Comparison of ENCODE assay signal across 10 cellular contexts in the genomic region with DNA sequence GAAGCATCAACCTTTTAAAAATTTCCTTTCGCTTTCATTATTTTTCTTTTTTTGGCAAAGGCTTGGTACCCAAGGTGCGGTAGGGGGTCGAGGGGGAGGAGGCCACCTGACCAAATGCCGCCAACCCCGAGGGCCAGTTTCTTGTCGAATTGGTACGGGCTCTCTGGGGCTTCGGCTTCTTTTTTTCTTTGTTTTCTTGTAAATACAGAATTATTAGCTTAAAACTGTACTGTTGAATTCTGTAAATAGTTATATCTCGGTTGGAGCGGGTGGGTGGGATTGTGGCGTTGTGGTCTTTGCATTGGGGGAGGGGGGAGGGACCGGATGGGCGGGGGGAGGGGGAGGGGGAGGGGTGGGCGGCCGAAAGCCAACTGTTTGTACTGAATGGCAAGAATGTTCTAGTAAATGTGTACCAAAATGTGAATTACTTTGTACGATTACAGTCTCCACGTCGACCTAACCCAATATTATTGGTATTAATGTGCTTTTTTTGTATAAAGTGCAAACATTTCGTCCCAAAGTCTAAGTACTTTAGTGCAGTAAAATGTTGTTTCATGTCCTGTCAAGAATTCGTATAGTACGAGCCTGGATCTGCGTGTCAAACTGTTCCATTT. TPM values are rescaled to one million over a fixed set of nuclear protein-coding genes. Genes with fewer than 3 reads are reported as not detected.
DNase-seq lines count a peak whose midpoint lies in the region; ATAC-seq and TF ChIP-seq lines count a peak whose summit lies in the region.
"Had no signal": no experiment of that assay in that cellular context is flagged by ENCODE, and none has a peak within 500 bp of the region (broad histone marks: within the 10 kb centered on the region; RNA-seq: fewer than 3 reads in every experiment).

No MANE protein-coding gene starts in this region.

- peak overlapping the region; percentile 65 for H3K4me3 Mint-ChIP-seq in activated CD4-positive, alpha-beta T cell treated with anti-CD3 and anti-CD28 coated beads, Interleukin-2, amount 10 ng/mL, durations not matched to agents 24 days and 14 days
- peak overlapping the region; percentile 65 for H3K4me3 Mint-ChIP-seq in activated T-helper 17 cell treated with anti-CD3 and anti-CD28 coated beads, Interleukin-2, amount 50 U/mL, for 72 hours

- TF ChIP-seq POLR2A in spleen (IDR thresholded peaks at IDR 0.05), result no peak

- no peak for DNase-seq in activated CD4-positive, alpha-beta T cell treated with anti-CD3 and anti-CD28 coated beads, Interleukin-2, amount 10 ng/mL, durations not matched to agents 24 days and 14 days
- DNase-seq in activated CD4-positive, alpha-beta T cell treated with anti-CD3 and anti-CD28 coated beads, Interleukin-2, amount 50 U/mL, for 48 hours, result no peak
- DNase-seq in foreskin fibroblast (no peak), spleen (no peak), PC-9 (no peak), DMS 273 treated with DMSO at 0.1 percent for 48 hours (lab: John Stamatoyannopoulos, UW) (no peak)
- DNase-seq in activated CD8-positive, alpha-beta memory T cell treated with anti-CD3 and anti-CD28 coated beads, Interleukin-2, amount 50 U/mL, for 4 hours, result no peak
- DNase-seq: caudate nucleus had no signal

- H3K4me1 Mint-ChIP-seq in activated CD4-positive, alpha-beta T cell treated with anti-CD3 and anti-CD28 coated beads, Interleukin-2, amount 10 ng/mL, durations not matched to agents 24 days and 14 days, result peaks cover 13% of the 10 kb centered on the region
- H3K4me1 Mint-ChIP-seq in activated T-helper 17 cell treated with anti-CD3 and anti-CD28 coated beads, Interleukin-2, amount 50 U/mL, for 72 hours, result no peaks in the 10 kb centered on the region

- H3K36me3 ChIP-seq in spleen, result no peaks in the 10 kb centered on the region
- H3K36me3 ChIP-seq in PC-9 (ENCODE audit: low read depth), result no peaks in the 10 kb centered on the region

- no peak overlapping the region for H3K4me2 ChIP-seq in PC-9

- peaks cover 19% of the 10 kb centered on the region for H3K9me3 Mint-ChIP-seq in activated CD4-positive, alpha-beta T cell treated with anti-CD3 and anti-CD28 coated beads, Interleukin-2, amount 10 ng/mL, durations not matched to agents 24 days and 14 days
- H3K9me3 Mint-ChIP-seq in activated T-helper 17 cell treated with anti-CD3 and anti-CD28 coated beads, Interleukin-2, amount 50 U/mL, for 72 hours, result peaks cover 12% of the 10 kb centered on the region

- no peaks in the 10 kb centered on the region for H3F3A ChIP-seq in PC-9 (ENCODE audit: insufficient read depth, low read depth)

- H2AFZ ChIP-seq in PC-9, result no peak overlapping the region

- no peaks in the 10 kb centered on the region for H4K20me1 ChIP-seq in PC-9 (ENCODE audit: insufficient read depth)

- peak overlapping the region; percentile 79 for H3K27ac Mint-ChIP-seq in activated CD4-positive, alpha-beta T cell treated with anti-CD3 and anti-CD28 coated beads, Interleukin-2, amount 10 ng/mL, durations not matched to agents 24 days and 14 days
- H3K27ac Mint-ChIP-seq in activated T-helper 17 cell treated with anti-CD3 and anti-CD28 coated beads, Interleukin-2, amount 50 U/mL, for 72 hours, result no peak overlapping the region

- no TSS peak for BruUV-seq in PC-9 (replicated peaks; lab: Mats Ljungman, UMichigan)

- ATAC-seq in activated T-helper 17 cell treated with anti-CD3 and anti-CD28 coated beads, Interleukin-2, amount 50 U/mL, for 72 hours (replicated peaks), result no peak
- ATAC-seq: activated CD4-positive, CD25-positive, alpha-beta regulatory T cell treated with anti-CD3 and anti-CD28 coated beads, Interleukin-2, amount 50 U/mL, for 24 hours had no signal

- peaks cover 16% of the 10 kb centered on the region for H3K36me3 Mint-ChIP-seq in activated CD4-positive, alpha-beta T cell treated with anti-CD3 and anti-CD28 coated beads, Interleukin-2, amount 10 ng/mL, durations not matched to agents 24 days and 14 days (ENCODE audit: low read depth)
- H3K36me3 Mint-ChIP-seq in activated T-helper 17 cell treated with anti-CD3 and anti-CD28 coated beads, Interleukin-2, amount 50 U/mL, for 72 hours (ENCODE audit: low read depth), result peaks cover 24% of the 10 kb centered on the region

- H3K9me3 ChIP-seq in spleen (peaks cover 0 to 26% (median 0%) of the 10 kb centered on the region in 8 donors), PC-9 (ENCODE audit: insufficient read depth, low read depth) (no peaks in the 10 kb centered on the region)

- POLR2A ChIA-PET in PC-9 (lab: Charles Lee; ENCODE audit: unreplicated experiment), result no interaction called here

- no peaks in the 10 kb centered on the region for H3K9me2 ChIP-seq in PC-9 (ENCODE audit: insufficient read depth)

- H3K27ac ChIP-seq in spleen (no peak overlapping the region), PC-9 (no peak overlapping the region)

- WGBS in spleen, 5 donors, result 6 to 8% (median 7%) methylated on average over 21 to 22 of the region's 22 CpGs

- H3K27me3 ChIP-seq in spleen (replicated peaks in 1 of 7), result peaks cover 22 to 100% (median 96%) of the 10 kb centered on the region in 7 donors
- H3K27me3 ChIP-seq in PC-9 (ENCODE audit: insufficient read depth, low read depth), result no peaks in the 10 kb centered on the region

- intact Hi-C loops in activated CD4-positive, alpha-beta T cell treated with anti-CD3 and anti-CD28 coated beads, Interleukin-2, amount 10 ng/mL, durations not matched to agents 24 days and 14 days (cut with micrococcal nuclease), result loop anchor here (1.0 to 2.0 kb wide), 3 partner anchors 7 to 53 kb away; no protein-coding TSS in a partner anchor
- intact Hi-C loops in spleen (cut with DNase I; ENCODE audit: low total_unique reads) (no loop called here), PC-9 (cut with micrococcal nuclease; ENCODE audit: unreplicated experiment) (no loop called here)

- CTCF ChIA-PET in PC-9 (lab: Charles Lee), result no interaction called here

- no peak for TF ChIP-seq CTCF in foreskin fibroblast (IDR thresholded peaks at IDR 0.05; ENCODE audit: low read depth, low read length)
- no peak for TF ChIP-seq CTCF in spleen (IDR thresholded peaks at IDR 0.05 in 8 of 11, conservative IDR thresholded peaks at IDR 0.05 in 3 of 11)
- no peak for TF ChIP-seq CTCF in PC-9 (conservative IDR thresholded peaks at IDR 0.05)

- peaks cover 67% of the 10 kb centered on the region for H3K27me3 Mint-ChIP-seq in activated CD4-positive, alpha-beta T cell treated with anti-CD3 and anti-CD28 coated beads, Interleukin-2, amount 10 ng/mL, durations not matched to agents 24 days and 14 days
- peaks cover 58% of the 10 kb centered on the region for H3K27me3 Mint-ChIP-seq in activated T-helper 17 cell treated with anti-CD3 and anti-CD28 coated beads, Interleukin-2, amount 50 U/mL, for 72 hours

- peak overlapping the region; percentile 18 to 28 for H3K4me3 ChIP-seq in foreskin fibroblast (ENCODE audit: low read depth in 1 of 2, low read length in 2 of 2)
- peak overlapping the region in 6 of 8 donors; percentile 8 to 55 (median 28) for H3K4me3 ChIP-seq in spleen
- H3K4me3 ChIP-seq in PC-9, result no peak overlapping the region

- H3K79me2 ChIP-seq in PC-9 (ENCODE audit: low read depth), result no peaks in the 10 kb centered on the region

- H3K4me1 ChIP-seq in spleen (peaks cover 20 to 50% (median 41%) of the 10 kb centered on the region in 6 donors), PC-9 (replicated peaks; ENCODE audit: insufficient read depth) (no peaks in the 10 kb centered on the region)

RNA-seq across cellular contexts. Expression of a gene that starts 4.7 kb away (rescaled TPM):
- total RNA-seq in activated CD4-positive, alpha-beta T cell treated with anti-CD3 and anti-CD28 coated beads, Interleukin-2, amount 10 ng/mL, durations not matched to agents 24 days and 14 days, result not detected in 2 replicates
- not detected for total RNA-seq in activated T-helper 17 cell treated with anti-CD3 and anti-CD28 coated beads, Interleukin-2, amount 50 U/mL, for 72 hours
- total RNA-seq in spleen, result not detected
- polyA plus RNA-seq in spleen, result not detected
- total RNA-seq in PC-9 (2021), result not detected in 2 replicates

RNA-seq across cellular contexts. Expression of a gene that starts 7.5 kb away (rescaled TPM):
- not detected in 2 replicates for total RNA-seq in activated CD4-positive, alpha-beta T cell treated with anti-CD3 and anti-CD28 coated beads, Interleukin-2, amount 10 ng/mL, durations not matched to agents 24 days and 14 days
- not detected for total RNA-seq in activated T-helper 17 cell treated with anti-CD3 and anti-CD28 coated beads, Interleukin-2, amount 50 U/mL, for 72 hours
- total RNA-seq in spleen (not detected), PC-9 (2021) (not detected in 2 replicates)
- not detected for polyA plus RNA-seq in spleen
